1 cellular context compared by ENCODE assay signal in the genomic region with DNA sequence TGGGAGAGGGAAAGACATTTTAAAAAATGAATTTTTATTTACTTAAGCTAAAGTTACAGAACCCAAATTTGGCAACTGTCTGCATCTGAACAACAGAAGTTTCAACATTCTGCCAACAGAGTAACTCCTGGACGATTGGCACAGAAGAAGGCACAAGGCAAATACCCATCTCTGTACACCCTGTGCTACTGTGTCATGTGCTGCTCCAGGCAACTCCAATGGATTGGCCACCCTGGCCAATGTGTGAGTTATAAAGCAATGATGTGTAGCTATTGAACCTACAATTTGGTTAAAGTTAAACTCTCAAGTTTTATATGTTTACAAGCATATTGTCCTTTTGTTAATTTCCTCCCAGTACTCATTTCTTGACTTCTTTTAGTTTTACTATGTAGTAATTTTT.
TF ChIP-seq lines count a peak whose summit lies in the region.

No MANE protein-coding gene starts in this region.

TF ChIP-seq in endothelial cell of umbilical vein, 7 proteins besides CTCF, POLR2A, EP300 and RAD21:
- no peak for TF ChIP-seq POLR2AphosphoS5 (IDR thresholded peaks at IDR 0.05; ENCODE audit: insufficient read depth, low read depth, low read length)
